ENCODE assay signal across 15 cellular contexts in the genomic region with DNA sequence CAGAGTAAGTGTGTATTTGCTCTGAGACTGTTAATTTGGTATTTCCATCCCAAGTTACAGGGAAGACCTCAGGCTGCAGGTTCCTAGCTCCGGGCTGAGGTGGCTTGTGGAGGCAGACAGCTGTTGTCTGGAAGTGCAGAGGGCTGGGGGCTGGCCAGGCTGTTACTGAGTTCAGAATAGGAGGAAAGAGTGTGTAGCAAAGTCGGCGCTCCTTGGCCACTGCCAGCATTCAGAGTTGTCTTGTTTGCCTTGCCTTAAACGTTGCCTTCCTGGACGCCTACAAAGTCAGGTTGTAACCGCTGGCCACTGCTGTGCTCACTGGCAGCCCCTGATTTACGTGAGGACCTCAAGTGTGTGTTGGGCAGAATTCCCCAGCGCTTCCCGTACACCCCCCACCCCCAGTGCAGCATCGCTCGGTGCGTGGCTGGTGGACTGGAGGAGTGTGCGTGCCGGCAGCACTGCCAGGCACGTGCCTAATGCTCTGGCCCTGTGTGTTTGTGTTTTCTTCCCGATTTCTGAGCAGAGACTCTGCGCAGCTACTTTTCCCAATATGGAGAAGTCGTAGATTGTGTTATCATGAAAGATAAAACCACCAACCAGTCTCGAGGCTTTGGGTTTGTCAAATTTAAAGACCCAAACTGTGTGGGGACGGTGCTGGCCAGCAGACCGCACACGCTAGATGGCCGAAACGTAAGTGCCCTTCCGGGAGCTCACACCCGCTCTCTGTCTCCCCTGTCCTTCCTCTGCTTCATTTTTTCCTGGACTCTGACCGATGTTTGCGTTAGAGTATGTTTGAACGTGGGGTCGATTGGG. TPM values are rescaled to one million over a fixed set of nuclear protein-coding genes. Genes with fewer than 3 reads are reported as not detected.
DNase-seq lines count a peak whose midpoint lies in the region; ATAC-seq, FAIRE-seq and TF ChIP-seq lines count a peak whose summit lies in the region.
"Had no signal": no experiment of that assay in that cellular context is flagged by ENCODE, and none has a peak within 500 bp of the region (broad histone marks: within the 10 kb centered on the region; RNA-seq: fewer than 3 reads in every experiment).

No MANE protein-coding gene starts in this region.

- no peak overlapping the region for H3K4me3 Mint-ChIP-seq in activated T-cell treated with anti-CD3 and anti-CD28 coated beads, Interleukin-2, amount 50 U/mL, for 72 hours
- peak overlapping the region; percentile 21 for H3K4me3 Mint-ChIP-seq in mesothelial cell of epicardium
- H3K4me3 Mint-ChIP-seq: activated CD4-positive, alpha-beta T cell treated with anti-CD3 and anti-CD28 coated beads, Interleukin-2, amount 10 ng/mL, durations not matched to agents 24 days and 14 days had no signal

- no peak for DNase-seq in activated T-cell treated with anti-CD3 and anti-CD28 coated beads, Interleukin-2, amount 50 U/mL, for 72 hours
- DNase-seq in activated T-cell treated with anti-CD3 and anti-CD28 coated beads for 4 hours = no peak
- DNase-seq in mesothelial cell of epicardium (ENCODE audit: low spot score in 2 of 2, unreplicated experiment in 2 of 2) = no peak
- DNase-seq in testis = peak; percentile 71
- DNase-seq in GM13977 (ENCODE audit: low spot score) = no peak
- no peak for DNase-seq in kidney
- DNase-seq: activated CD4-positive, alpha-beta T cell treated with anti-CD3 and anti-CD28 coated beads, Interleukin-2, amount 10 ng/mL, durations not matched to agents 24 days and 14 days; activated naive CD4-positive, alpha-beta T cell treated with Interleukin-2 at 50 U/mL for 16 hours; mucosa of descending colon; NCI-H1092 had no signal

- 54 to 72% methylated on average over 28 to 30 of the region's 30 CpGs for whole genome bisulfite sequencing in testis, 2 donors

- no peaks in the 10 kb centered on the region for H3K27me3 Mint-ChIP-seq in activated T-cell treated with anti-CD3 and anti-CD28 coated beads, Interleukin-2, amount 50 U/mL, for 72 hours (ENCODE audit: low read depth)
- no peaks in the 10 kb centered on the region for H3K27me3 Mint-ChIP-seq in mesothelial cell of epicardium (ENCODE audit: low read depth)
- H3K27me3 Mint-ChIP-seq: activated CD4-positive, alpha-beta T cell treated with anti-CD3 and anti-CD28 coated beads, Interleukin-2, amount 10 ng/mL, durations not matched to agents 24 days and 14 days had no signal

- intact Hi-C loops in testis (cut with DNase I; ENCODE audit: low total_unique reads) (no loop called here), kidney (cut with DNase I) (no loop called here)

- H3K9me3 Mint-ChIP-seq in activated T-cell treated with anti-CD3 and anti-CD28 coated beads, Interleukin-2, amount 50 U/mL, for 72 hours = no peaks in the 10 kb centered on the region
- H3K9me3 Mint-ChIP-seq in mesothelial cell of epicardium = no peaks in the 10 kb centered on the region
- H3K9me3 Mint-ChIP-seq: activated CD4-positive, alpha-beta T cell treated with anti-CD3 and anti-CD28 coated beads, Interleukin-2, amount 10 ng/mL, durations not matched to agents 24 days and 14 days had no signal

- in situ Hi-C loops in GM13977 (cut with MboI; ENCODE audit: low pct_unique_long_range_greater_than_20kb, low sequenced_read_pairs, unreplicated experiment) = no loop called here

- no peak overlapping the region for H3K4me3 ChIP-seq in testis
- H3K4me3 ChIP-seq in kidney (ENCODE audit: low read length in 2 of 2) = no peak overlapping the region
- H3K4me3 ChIP-seq: A549, mucosa of descending colon, SJSA1 had no signal

- TF ChIP-seq CTCF in mesothelial cell of epicardium (IDR thresholded peaks at IDR 0.05; ENCODE audit: unreplicated experiment) (no peak), testis (IDR thresholded peaks at IDR 0.05) (no peak), GM13977 (IDR thresholded peaks at IDR 0.05; ENCODE audit: extremely low read depth, insufficient read depth, missing control alignments) (no peak), kidney (IDR thresholded peaks at IDR 0.05; ENCODE audit: borderline replicate concordance, extremely low read depth, insufficient read depth) (no peak)

- H3K27ac ChIP-seq in cingulate gyrus (ENCODE audit: low read depth, low read length) = peak overlapping the region; percentile 70
- peak overlapping the region; percentile 41 to 59 for H3K27ac ChIP-seq in testis
- H3K27ac ChIP-seq in kidney (ENCODE audit: low read depth in 2 of 2, low read length in 2 of 2) = peak overlapping the region in 1 of 2 donors; percentile 39
- H3K27ac ChIP-seq: A549, SJSA1 had no signal

- H3K36me3 ChIP-seq in testis (ENCODE audit: low read depth, missing control alignments) = no peaks in the 10 kb centered on the region
- peaks cover 17 to 32% of the 10 kb centered on the region in 2 donors for H3K36me3 ChIP-seq in kidney (ENCODE audit: control insufficient read depth in 1 of 2, insufficient read depth in 2 of 2, low read length in 2 of 2)

- H3K9me3 ChIP-seq in testis (no peaks in the 10 kb centered on the region), kidney (ENCODE audit: control insufficient read depth in 1 of 2, low read length in 2 of 2) (no peaks in the 10 kb centered on the region)
- H3K9me3 ChIP-seq: A549, mucosa of descending colon, SJSA1 had no signal

- no peak for FAIRE-seq in kidney (lab: Jason Lieb, UNC)
- FAIRE-seq: A549, endometrium had no signal

- peaks cover 31% of the 10 kb centered on the region for H3K4me1 Mint-ChIP-seq in activated T-cell treated with anti-CD3 and anti-CD28 coated beads, Interleukin-2, amount 50 U/mL, for 72 hours (ENCODE audit: low read depth)
- peaks cover 48% of the 10 kb centered on the region for H3K4me1 Mint-ChIP-seq in mesothelial cell of epicardium

- no peaks in the 10 kb centered on the region for H3K27me3 ChIP-seq in testis
- H3K27me3 ChIP-seq: SJSA1 had no signal

- no peak for ATAC-seq in activated T-cell treated with anti-CD3 and anti-CD28 coated beads, Interleukin-2, amount 50 U/mL, for 72 hours (replicated peaks in 1 of 2)
- no peak for ATAC-seq in GM21515 (IDR thresholded peaks at IDR 0.05; ENCODE audit: unreplicated experiment)
- ATAC-seq: A549, mucosa of descending colon had no signal

- TF ChIP-seq POLR2A in testis (IDR thresholded peaks at IDR 0.05) = no peak

- peak overlapping the region in 1 of 2 donors; percentile 29 for H3K9ac ChIP-seq in kidney (ENCODE audit: low read length in 2 of 2)

- peaks cover 54% of the 10 kb centered on the region for H3K4me1 ChIP-seq in testis
- peaks cover 35 to 46% of the 10 kb centered on the region in 2 donors for H3K4me1 ChIP-seq in kidney (ENCODE audit: control insufficient read depth in 1 of 2, insufficient read depth in 1 of 2, low read depth in 1 of 2, low read length in 2 of 2)
- H3K4me1 ChIP-seq: SJSA1 had no signal

- peaks cover 8 to 21% of the 10 kb centered on the region in 2 donors for H3K36me3 Mint-ChIP-seq in activated T-cell treated with anti-CD3 and anti-CD28 coated beads, Interleukin-2, amount 50 U/mL, for 72 hours (ENCODE audit: insufficient read depth in 2 of 2)
- H3K36me3 Mint-ChIP-seq in mesothelial cell of epicardium = peaks cover 11% of the 10 kb centered on the region

- H3K27ac Mint-ChIP-seq in activated T-cell treated with anti-CD3 and anti-CD28 coated beads, Interleukin-2, amount 50 U/mL, for 72 hours = peak overlapping the region; percentile 48
- peak overlapping the region; percentile 99 for H3K27ac Mint-ChIP-seq in mesothelial cell of epicardium
- H3K27ac Mint-ChIP-seq: activated CD4-positive, alpha-beta T cell treated with anti-CD3 and anti-CD28 coated beads, Interleukin-2, amount 10 ng/mL, durations not matched to agents 24 days and 14 days had no signal

RNA-seq across cellular contexts. Expression of a gene that starts 10.5 kb away (rescaled TPM):
- 100 to 1,000 TPM; 219 to 252 TPM for total RNA-seq in activated T-cell treated with anti-CD3 and anti-CD28 coated beads, Interleukin-2, amount 50 U/mL, for 72 hours
- total RNA-seq in mesothelial cell of epicardium (130 to 134 TPM (median 131 TPM) in 3 replicates), testis (10 to 100 TPM; 97.9 to 99.6 TPM), kidney (98.5 TPM)
- polyA plus RNA-seq in testis (ENCODE audit: insufficient read depth, low read depth, low replicate concordance) (215 TPM), kidney (ENCODE audit: insufficient read depth, low read depth, low replicate concordance) (47.7 TPM)

RNA-seq across cellular contexts. Expression of a gene that starts 16.5 kb away (rescaled TPM):
- total RNA-seq in activated T-cell treated with anti-CD3 and anti-CD28 coated beads, Interleukin-2, amount 50 U/mL, for 72 hours = 10 to 100 TPM; 13.6 to 17.7 TPM
- total RNA-seq in mesothelial cell of epicardium (41.5 to 44.5 TPM (median 42.6 TPM) in 3 replicates), testis (100 to 1,000 TPM; 144 to 191 TPM), kidney (16.3 TPM)
- polyA plus RNA-seq in testis (ENCODE audit: insufficient read depth, low read depth, low replicate concordance) (92.2 TPM), kidney (ENCODE audit: insufficient read depth, low read depth, low replicate concordance) (209 TPM)

RNA-seq across cellular contexts. Expression of a gene that starts 20.3 kb away (rescaled TPM):
- 1,000 to 10,000 TPM; 1,293 to 1,490 TPM for total RNA-seq in activated T-cell treated with anti-CD3 and anti-CD28 coated beads, Interleukin-2, amount 50 U/mL, for 72 hours
- total RNA-seq in mesothelial cell of epicardium (1,014 to 1,040 TPM (median 1,034 TPM) in 3 replicates), testis (1,000 to 10,000 TPM; 1,248 to 1,750 TPM), kidney (893 TPM)
- polyA plus RNA-seq in testis (ENCODE audit: insufficient read depth, low read depth, low replicate concordance) (768 TPM), kidney (ENCODE audit: insufficient read depth, low read depth, low replicate concordance) (1,823 TPM)

RNA-seq across cellular contexts. Expression of a gene that starts 32.0 kb away (rescaled TPM):
- total RNA-seq in activated T-cell treated with anti-CD3 and anti-CD28 coated beads, Interleukin-2, amount 50 U/mL, for 72 hours = under 1 TPM; 0.02 to 0.14 TPM
- 2.3 to 2.8 TPM (median 2.4 TPM) in 3 replicates for total RNA-seq in mesothelial cell of epicardium
- total RNA-seq in testis = 1 to 10 TPM; 4.6 to 5.9 TPM
- polyA plus RNA-seq in testis (ENCODE audit: insufficient read depth, low read depth, low replicate concordance) = 2.8 TPM
- total RNA-seq in kidney = 0.25 TPM
- not detected for polyA plus RNA-seq in kidney (ENCODE audit: insufficient read depth, low read depth, low replicate concordance)
- total RNA-seq: SJSA1 had no signal

RNA-seq across cellular contexts. Expression of a gene that starts 34.2 kb away (rescaled TPM):
- total RNA-seq in activated T-cell treated with anti-CD3 and anti-CD28 coated beads, Interleukin-2, amount 50 U/mL, for 72 hours = 100 to 1,000 TPM in 1 of 2 donors, 10 to 100 TPM in 1; 96.5 to 107 TPM
- total RNA-seq in mesothelial cell of epicardium (52.2 to 56.8 TPM (median 55.9 TPM) in 3 replicates), testis (100 to 1,000 TPM; 170 to 176 TPM), kidney (85.5 TPM)
- polyA plus RNA-seq in testis (ENCODE audit: insufficient read depth, low read depth, low replicate concordance) (172 TPM), kidney (ENCODE audit: insufficient read depth, low read depth, low replicate concordance) (265 TPM)
